18 cellular contexts compared by ENCODE assay signal in genomic region chr5:77771452-77771851, GRCh38. TPM values are rescaled to one million over a fixed set of nuclear protein-coding genes. Genes with fewer than 3 reads are reported as not detected.
DNase-seq lines count a peak whose midpoint lies in the region; ATAC-seq and TF ChIP-seq lines count a peak whose summit lies in the region.
"Had no signal": no experiment of that assay in that cellular context is flagged by ENCODE, and none has a peak within 500 bp of the region (broad histone marks: within the 10 kb centered on the region; RNA-seq: fewer than 3 reads in every experiment).

No MANE protein-coding gene starts in this region.

- H3K36me3 ChIP-seq in iPS-20b (ENCODE audit: insufficient read depth, low read depth, low read length) (peaks cover 51% of the 10 kb centered on the region), suprapubic skin (peaks cover 11% of the 10 kb centered on the region)
- H3K36me3 ChIP-seq: right atrium auricular region had no signal

- H3K9me3 ChIP-seq in iPS-20b (ENCODE audit: insufficient read depth, low read depth, low read length) (no peaks in the 10 kb centered on the region), suprapubic skin (no peaks in the 10 kb centered on the region)
- H3K9me3 ChIP-seq: lower lobe of right lung, right atrium auricular region had no signal

- TF ChIP-seq EP300 in suprapubic skin (IDR thresholded peaks at IDR 0.05): no peak

- WGBS in suprapubic skin: 74% methylated on average over 5 of the region's 5 CpGs

- peaks cover 71% of the 10 kb centered on the region for H3K36me3 Mint-ChIP-seq in stimulated activated naive CD8-positive, alpha-beta T cell treated with anti-CD3 and anti-CD28 coated beads, Interleukin-15, Interleukin-2, amounts not matched to agents 100 ng/mL and 50 ng/mL, for 24 hours (ENCODE audit: low read depth)
- peaks cover 26% of the 10 kb centered on the region for H3K36me3 Mint-ChIP-seq in activated naive CD8-positive, alpha-beta T cell
- peaks cover 32% of the 10 kb centered on the region for H3K36me3 Mint-ChIP-seq in osteocyte (ENCODE audit: unreplicated experiment)

- TF ChIP-seq CTCF in osteocyte (IDR thresholded peaks at IDR 0.05) (no peak), suprapubic skin (IDR thresholded peaks at IDR 0.05) (no peak)

- no peak for ATAC-seq in stimulated activated naive CD8-positive, alpha-beta T cell treated with anti-CD3 and anti-CD28 coated beads, Interleukin-15, Interleukin-2, amounts not matched to agents 100 U/mL and 50 U/mL, for 24 hours
- ATAC-seq: lower lobe of right lung had no signal

- peak overlapping the region; percentile 37 for H3K27ac Mint-ChIP-seq in stimulated activated naive CD8-positive, alpha-beta T cell treated with anti-CD3 and anti-CD28 coated beads, Interleukin-15, Interleukin-2, amounts not matched to agents 100 ng/mL and 50 ng/mL, for 24 hours
- peak overlapping the region; percentile 59 for H3K27ac Mint-ChIP-seq in activated naive CD8-positive, alpha-beta T cell
- H3K27ac Mint-ChIP-seq in osteocyte (ENCODE audit: unreplicated experiment): no peak overlapping the region
- H3K27ac Mint-ChIP-seq: activated CD4-positive, alpha-beta memory T cell treated with anti-CD3 and anti-CD28 coated beads for 36 hours; activated T-helper 1 cell treated with anti-CD3 and anti-CD28 coated beads, Interleukin-12 subunit alpha, Interleukin-12 subunit beta, Interleukin-2, Interleukin-4 antibody, amounts not matched to agents 30 ng/mL and 10 ng/mL and 1 ng/mL, durations not matched to agents 14 hours and 24 hours and 36 hours had no signal

- no peak overlapping the region for H3K9ac ChIP-seq in iPS-20b (ENCODE audit: low read depth, low read length)

- no peak for DNase-seq in stimulated activated naive CD8-positive, alpha-beta T cell treated with anti-CD3 and anti-CD28 coated beads, Interleukin-15, Interleukin-2, amounts not matched to agents 100 U/mL and 50 U/mL, for 24 hours
- DNase-seq in mucosa of gallbladder (ENCODE audit: low spot score): no peak
- no peak for DNase-seq in osteocyte (ENCODE audit: extremely low spot score, unreplicated experiment)
- DNase-seq in suprapubic skin (ENCODE audit: low spot score in 2 of 2): no peak
- DNase-seq: activated CD4-positive, alpha-beta memory T cell treated with anti-CD3 and anti-CD28 coated beads for 36 hours; islet precursor cell; lower lobe of right lung; NCI-H1105 treated with DMSO at 0.1 percent for 48 hours; NCI-H2081 treated with DMSO at 0.1 percent for 48 hours; NK-92 treated with Interleukin-12 subunit alpha and Interleukin-12 subunit beta, amount 100 ng/mL, for 24 hours had no signal

- H3K27me3 Mint-ChIP-seq in stimulated activated naive CD8-positive, alpha-beta T cell treated with anti-CD3 and anti-CD28 coated beads, Interleukin-15, Interleukin-2, amounts not matched to agents 100 ng/mL and 50 ng/mL, for 24 hours: no peaks in the 10 kb centered on the region
- no peaks in the 10 kb centered on the region for H3K27me3 Mint-ChIP-seq in activated naive CD8-positive, alpha-beta T cell
- no peaks in the 10 kb centered on the region for H3K27me3 Mint-ChIP-seq in osteocyte (ENCODE audit: unreplicated experiment)
- H3K27me3 Mint-ChIP-seq: activated CD4-positive, alpha-beta memory T cell treated with anti-CD3 and anti-CD28 coated beads for 36 hours had no signal

- H3K4me3 Mint-ChIP-seq in stimulated activated naive CD8-positive, alpha-beta T cell treated with anti-CD3 and anti-CD28 coated beads, Interleukin-15, Interleukin-2, amounts not matched to agents 100 ng/mL and 50 ng/mL, for 24 hours: peak overlapping the region; percentile 2
- H3K4me3 Mint-ChIP-seq in activated naive CD8-positive, alpha-beta T cell: peak overlapping the region; percentile 27
- no peak overlapping the region for H3K4me3 Mint-ChIP-seq in osteocyte (ENCODE audit: unreplicated experiment)
- H3K4me3 Mint-ChIP-seq: activated CD4-positive, alpha-beta memory T cell treated with anti-CD3 and anti-CD28 coated beads for 36 hours; activated T-helper 1 cell treated with anti-CD3 and anti-CD28 coated beads, Interleukin-12 subunit alpha, Interleukin-12 subunit beta, Interleukin-2, Interleukin-4 antibody, amounts not matched to agents 30 ng/mL and 10 ng/mL and 1 ng/mL, durations not matched to agents 14 hours and 24 hours and 36 hours had no signal

- no peak overlapping the region for H3K27ac ChIP-seq in iPS-20b (ENCODE audit: low read length)
- no peak overlapping the region for H3K27ac ChIP-seq in suprapubic skin
- H3K27ac ChIP-seq: coronary artery, lower lobe of right lung, right atrium auricular region, SK-N-MC, VCaP had no signal

- H3K4me1 Mint-ChIP-seq in stimulated activated naive CD8-positive, alpha-beta T cell treated with anti-CD3 and anti-CD28 coated beads, Interleukin-15, Interleukin-2, amounts not matched to agents 100 ng/mL and 50 ng/mL, for 24 hours (ENCODE audit: low read depth): peaks cover 84% of the 10 kb centered on the region
- peaks cover 73% of the 10 kb centered on the region for H3K4me1 Mint-ChIP-seq in activated naive CD8-positive, alpha-beta T cell (ENCODE audit: low read depth)
- peaks cover 39% of the 10 kb centered on the region for H3K4me1 Mint-ChIP-seq in osteocyte (ENCODE audit: unreplicated experiment)

- no peaks in the 10 kb centered on the region for H3K9me3 Mint-ChIP-seq in stimulated activated naive CD8-positive, alpha-beta T cell treated with anti-CD3 and anti-CD28 coated beads, Interleukin-15, Interleukin-2, amounts not matched to agents 100 ng/mL and 50 ng/mL, for 24 hours
- H3K9me3 Mint-ChIP-seq in activated naive CD8-positive, alpha-beta T cell (ENCODE audit: low read depth): no peaks in the 10 kb centered on the region
- peaks cover 3% of the 10 kb centered on the region for H3K9me3 Mint-ChIP-seq in osteocyte (ENCODE audit: unreplicated experiment)
- H3K9me3 Mint-ChIP-seq: activated T-helper 1 cell treated with anti-CD3 and anti-CD28 coated beads, Interleukin-12 subunit alpha, Interleukin-12 subunit beta, Interleukin-2, Interleukin-4 antibody, amounts not matched to agents 30 ng/mL and 10 ng/mL and 1 ng/mL, durations not matched to agents 14 hours and 24 hours and 36 hours had no signal

- TF ChIP-seq POLR2A in suprapubic skin (IDR thresholded peaks at IDR 0.05): no peak

- H3K4me3 ChIP-seq in iPS-20b (ENCODE audit: low read length) (0 out of 2 replicates have a peak overlapping the region, but pooled peaks have one; percentile 27), suprapubic skin (no peak overlapping the region)
- H3K4me3 ChIP-seq: coronary artery, lower lobe of right lung, right atrium auricular region, SK-N-MC had no signal

- H3K4me1 ChIP-seq in iPS-20b (ENCODE audit: insufficient read depth, low read length) (peaks cover 33% of the 10 kb centered on the region), suprapubic skin (peaks cover 44% of the 10 kb centered on the region)

- H3K27me3 ChIP-seq in iPS-20b (ENCODE audit: insufficient read depth, low read length): no peaks in the 10 kb centered on the region
- H3K27me3 ChIP-seq in suprapubic skin: no peaks in the 10 kb centered on the region
- H3K27me3 ChIP-seq: right atrium auricular region had no signal

RNA-seq across cellular contexts. Expression of gene TBCA, which starts 4.7 kb away (rescaled TPM):
- total RNA-seq in mucosa of gallbladder (134 TPM), osteocyte (164 and 168 TPM in 2 replicates), suprapubic skin (100 to 1,000 TPM in 2 of 4 donors, 10 to 100 TPM in 2; 74.7 to 120 (median 94.5) TPM)
